Comparison of ENCODE assay signal across 18 cellular contexts in genomic region chr7:44547536-44548221, GRCh38. TPM values are rescaled to one million over a fixed set of nuclear protein-coding genes. Genes with fewer than 3 reads are reported as not detected.
DNase-seq lines count a peak whose midpoint lies in the region; ATAC-seq and TF ChIP-seq lines count a peak whose summit lies in the region.
"Had no signal": no experiment of that assay in that cellular context is flagged by ENCODE, and none has a peak within 500 bp of the region (broad histone marks: within the 10 kb centered on the region; RNA-seq: fewer than 3 reads in every experiment).

No MANE protein-coding gene starts in this region.

- H3K27me3 ChIP-seq in Loucy (ENCODE audit: insufficient read depth, low read length, poor library complexity, severe bottlenecking) (no peaks in the 10 kb centered on the region), right lobe of liver (no peaks in the 10 kb centered on the region), body of pancreas (no peaks in the 10 kb centered on the region)
- H3K27me3 ChIP-seq: pancreas had no signal

- no peak overlapping the region for H3K9ac ChIP-seq in Loucy (ENCODE audit: low read depth, low read length, poor library complexity, severe bottlenecking)

- DNase-seq in choroid plexus epithelial cell (ENCODE audit: low read depth) (peak; percentile 37), right lobe of liver (peak in 1 of 3 donors; percentile 41), body of pancreas (no peak), NCI-H2196 treated with DMSO at 0.1 percent for 48 hours (lab: John Stamatoyannopoulos, UW; ENCODE audit: unreplicated experiment) (no peak)
- DNase-seq in activated CD8-positive, alpha-beta memory T cell treated with anti-CD3 and anti-CD28 coated beads for 24 hours, result no peak
- DNase-seq: activated gamma-delta T cell; COR-L47; GOT3; left ventricle myocardium superior; NCI-H1436 treated with DMSO at 0.1 percent for 48 hours; NCI-H226; NK-92 treated with Interleukin-12 subunit alpha and Interleukin-12 subunit beta, amount 100 ng/mL, for 24 hours; pancreas; stimulated activated CD4-positive, alpha-beta T cell treated with anti-CD3 and anti-CD28 coated beads, Interleukin-4, amount 100 ng/mL, for 1 hour had no signal

- no peaks in the 10 kb centered on the region for H4K20me1 ChIP-seq in Loucy (ENCODE audit: insufficient read depth, low read length, poor library complexity, severe bottlenecking)

- intact Hi-C loops in right lobe of liver (cut with DNase I), result no loop called here
- intact Hi-C loops in body of pancreas (cut with DNase I), result no loop called here

- WGBS in right lobe of liver (ENCODE audit: insufficient coverage, low coverage, low lambda C conversion rate, missing lambda C conversion rate), result 13% methylated on average over 6 of the region's 6 CpGs
- WGBS in body of pancreas, 2 donors, result 10 to 16% methylated on average over 6 of the region's 6 CpGs

- H3K79me2 ChIP-seq in Loucy (ENCODE audit: insufficient read depth, low read length), result no peaks in the 10 kb centered on the region

- no peak overlapping the region for H3K4me2 ChIP-seq in Loucy (ENCODE audit: low read depth, low read length, poor library complexity, severe bottlenecking)

- TF ChIP-seq POLR2A in right lobe of liver (IDR thresholded peaks at IDR 0.05) (no peak), body of pancreas (IDR thresholded peaks at IDR 0.05) (no peak)

- H2AFZ ChIP-seq in Loucy (ENCODE audit: low read length), result 0 out of 2 replicates have a peak overlapping the region, but pooled peaks have one; percentile 11

- H3K9me3 ChIP-seq in Loucy (ENCODE audit: insufficient read depth, low read depth, low read length), result no peaks in the 10 kb centered on the region
- H3K9me3 ChIP-seq in right lobe of liver, result no peaks in the 10 kb centered on the region
- no peaks in the 10 kb centered on the region for H3K9me3 ChIP-seq in body of pancreas
- H3K9me3 ChIP-seq: pancreas had no signal

- H3K36me3 ChIP-seq in Loucy (ENCODE audit: insufficient read depth, low read length) (no peaks in the 10 kb centered on the region), right lobe of liver (no peaks in the 10 kb centered on the region), body of pancreas (replicated peaks in 1 of 2; ENCODE audit: insufficient read depth in 1 of 2, low read depth in 2 of 2) (no peaks in the 10 kb centered on the region)
- H3K36me3 ChIP-seq: pancreas had no signal

- H3K9me2 ChIP-seq in Loucy (replicated peaks; ENCODE audit: low read depth, low read length), result no peaks in the 10 kb centered on the region

- no peak for TF ChIP-seq CTCF in C4-2B (conservative IDR thresholded peaks at IDR 0.05)
- TF ChIP-seq CTCF in Loucy (conservative IDR thresholded peaks at IDR 0.05; ENCODE audit: low read length), result no peak
- TF ChIP-seq CTCF in choroid plexus epithelial cell (conservative IDR thresholded peaks at IDR 0.05; ENCODE audit: low read depth, low read length), result no peak
- no peak for TF ChIP-seq CTCF in right lobe of liver (IDR thresholded peaks at IDR 0.05)
- TF ChIP-seq CTCF in body of pancreas (IDR thresholded peaks at IDR 0.05), result no peak

- peak; percentile 85 to 90 (median 87) for ATAC-seq in right lobe of liver
- ATAC-seq in body of pancreas, result no peak
- no peak for ATAC-seq in HG03045 (IDR thresholded peaks at IDR 0.05; ENCODE audit: unreplicated experiment)
- ATAC-seq: left ventricle myocardium superior had no signal

- no peaks in the 10 kb centered on the region for H3F3A ChIP-seq in Loucy (ENCODE audit: low read depth)

- H3K27ac ChIP-seq in C4-2B, result peak overlapping the region; percentile 40; the same call in 1 of the 2 replicates
- H3K27ac ChIP-seq in right lobe of liver, result peak overlapping the region in 2 of 3 donors; percentile 8 to 47
- no peak overlapping the region for H3K27ac ChIP-seq in body of pancreas
- H3K27ac ChIP-seq: HL-60, pancreas had no signal

- H3K4me3 ChIP-seq in Loucy (ENCODE audit: low read length, poor library complexity, severe bottlenecking) (no peak overlapping the region), choroid plexus epithelial cell (ENCODE audit: low read depth, low read length) (no peak overlapping the region), right lobe of liver (no peak overlapping the region), body of pancreas (no peak overlapping the region)
- H3K4me3 ChIP-seq: pancreas had no signal

- H3K4me1 ChIP-seq in Loucy (ENCODE audit: insufficient read depth, low read length, poor library complexity, severe bottlenecking) (no peaks in the 10 kb centered on the region), right lobe of liver (peaks cover 0 to 5% (median 2%) of the 10 kb centered on the region in 4 donors), body of pancreas (no peaks in the 10 kb centered on the region)
- H3K4me1 ChIP-seq: pancreas had no signal

RNA-seq across cellular contexts. Expression of gene NPC1L1, which starts 6.5 kb away (rescaled TPM):
- total RNA-seq in right lobe of liver, result 10 to 100 TPM; 17.0 to 49.8 (median 21.1) TPM
- total RNA-seq in body of pancreas, result under 1 TPM in 1 of 2 donors, not detected in 1; 0.52 TPM
- total RNA-seq: left ventricle myocardium superior had no signal

RNA-seq across cellular contexts. Expression of gene DDX56, which starts 26.0 kb away (rescaled TPM):
- total RNA-seq in right lobe of liver, result 10 to 100 TPM; 31.8 to 42.2 (median 36.5) TPM
- total RNA-seq in body of pancreas, result 10 to 100 TPM; 32.2 to 54.1 TPM

RNA-seq across cellular contexts. Expression of gene TMED4, which starts 34.4 kb away (rescaled TPM):
- total RNA-seq in right lobe of liver (10 to 100 TPM; 32.5 to 91.1 (median 41.7) TPM), body of pancreas (10 to 100 TPM; 52.4 to 65.6 TPM)

RNA-seq across cellular contexts. Expression of gene NUDCD3, which starts 57.2 kb away (rescaled TPM):
- total RNA-seq in right lobe of liver, result 10 to 100 TPM; 24.4 to 47.1 (median 42.5) TPM
- total RNA-seq in body of pancreas, result 10 to 100 TPM; 20.4 to 20.8 TPM

RNA-seq across cellular contexts. Expression of gene OGDH, which starts 58.7 kb away (rescaled TPM):
- total RNA-seq in right lobe of liver (10 to 100 TPM; 46.6 to 63.2 (median 55.8) TPM), body of pancreas (10 to 100 TPM; 36.1 to 46.1 TPM)

Comparison
In these comparisons a context has a peak if more than half of its experiments do, and no peak if none do; other contexts are left out.
1. H3K27ac ChIP-seq: peak in C4-2B (single experiment) and right lobe of liver (2 of 3); none in body of pancreas (0 of 4).
2. ATAC-seq: peak in right lobe of liver (4 of 4); none in body of pancreas (single experiment) and HG03045 (single experiment).
3. RNA of gene NPC1L1, which starts 6.5 kb away (total RNA-seq): 17.0 to 49.8 TPM in right lobe of liver; 0.52 TPM in body of pancreas; every median in the first group is over 10 times any median in the second.